Comparison of ENCODE assay signal across 20 cellular contexts in genomic region chr14:55356913-55357312, GRCh38. TPM values are rescaled to one million over a fixed set of nuclear protein-coding genes. Genes with fewer than 3 reads are reported as not detected.
DNase-seq lines count a peak whose midpoint lies in the region; ATAC-seq and TF ChIP-seq lines count a peak whose summit lies in the region.
"Had no signal": no experiment of that assay in that cellular context is flagged by ENCODE, and none has a peak within 500 bp of the region (broad histone marks: within the 10 kb centered on the region; RNA-seq: fewer than 3 reads in every experiment).

No MANE protein-coding gene starts in this region.

- H3K27ac ChIP-seq in VCaP, result peak overlapping the region; percentile 80
- H3K27ac ChIP-seq: WERI-Rb-1 had no signal

- no peaks in the 10 kb centered on the region for H3K27me3 Mint-ChIP-seq in type B pancreatic cell
- no peaks in the 10 kb centered on the region for H3K27me3 Mint-ChIP-seq in progenitor cell of endocrine pancreas
- H3K27me3 Mint-ChIP-seq: B cell, memory B cell, naive B cell had no signal

- H3K4me1 Mint-ChIP-seq in type B pancreatic cell (ENCODE audit: unreplicated experiment) (peaks cover 5% of the 10 kb centered on the region), progenitor cell of endocrine pancreas (ENCODE audit: low read depth) (no peaks in the 10 kb centered on the region)

- TF ChIP-seq CTCF in VCaP (conservative IDR thresholded peaks at IDR 0.05), result no peak
- no peak for TF ChIP-seq CTCF in type B pancreatic cell (conservative IDR thresholded peaks at IDR 0.05)
- TF ChIP-seq CTCF in progenitor cell of endocrine pancreas (IDR thresholded peaks at IDR 0.05; ENCODE audit: unreplicated experiment), result no peak

- H3K4me3 Mint-ChIP-seq in type B pancreatic cell (no peak overlapping the region), progenitor cell of endocrine pancreas (ENCODE audit: low read depth) (no peak overlapping the region)
- H3K4me3 Mint-ChIP-seq: B cell, memory B cell, naive B cell had no signal

- DNase-seq in NCI-H345 (lab: John Stamatoyannopoulos, UW) (peak; percentile 30), NCI-H345 treated with DMSO at 0.1 percent for 48 hours (lab: John Stamatoyannopoulos, UW; ENCODE audit: unreplicated experiment) (no peak), NCI-H2029 treated with DMSO at 0.1 percent for 48 hours (lab: John Stamatoyannopoulos, UW) (peak; percentile 92), type B pancreatic cell (ENCODE audit: extremely low spot score, unreplicated experiment) (no peak), progenitor cell of endocrine pancreas (ENCODE audit: low spot score, unreplicated experiment) (no peak)
- DNase-seq in activated CD4-positive, alpha-beta T cell treated with anti-CD3 and anti-CD28 coated beads, Interleukin-2, amount 50 U/mL, for 48 hours, result no peak
- DNase-seq: activated naive CD4-positive, alpha-beta T cell; activated T-cell treated with anti-CD3 and anti-CD28 coated beads, Interleukin-2, amount 50 U/mL, for 1 hour; amygdala; central memory CD4-positive, alpha-beta T cell; kidney; naive B cell; NCI-H187; Right ventricle myocardium superior; WERI-Rb-1 had no signal

- no peaks in the 10 kb centered on the region for H3K9me3 Mint-ChIP-seq in type B pancreatic cell
- no peaks in the 10 kb centered on the region for H3K9me3 Mint-ChIP-seq in progenitor cell of endocrine pancreas (ENCODE audit: low read depth)
- H3K9me3 Mint-ChIP-seq: memory B cell, naive B cell had no signal

- ATAC-seq in HG02840 (IDR thresholded peaks at IDR 0.05; ENCODE audit: low FRiP score, unreplicated experiment), result no peak
- ATAC-seq: HCT116 had no signal

- peaks cover 4% of the 10 kb centered on the region for H3K36me3 Mint-ChIP-seq in type B pancreatic cell
- H3K36me3 Mint-ChIP-seq in progenitor cell of endocrine pancreas (ENCODE audit: insufficient read depth), result peaks cover 4% of the 10 kb centered on the region
- H3K36me3 Mint-ChIP-seq: naive B cell had no signal

- H3K27ac Mint-ChIP-seq in type B pancreatic cell, result peak overlapping the region; percentile 48
- H3K27ac Mint-ChIP-seq in progenitor cell of endocrine pancreas, result no peak overlapping the region
- H3K27ac Mint-ChIP-seq: B cell, memory B cell had no signal

RNA-seq across cellular contexts. Expression of gene ATG14, which starts 54.7 kb away (rescaled TPM):
- total RNA-seq in type B pancreatic cell (ENCODE audit: low replicate concordance) (11.4 and 12.2 TPM in 2 replicates), progenitor cell of endocrine pancreas (14.9 and 15.0 TPM in 2 replicates)

Comparison
In these comparisons a context has a peak if more than half of its experiments do, and no peak if none do; other contexts are left out.
1. DNase-seq: peak in NCI-H345 (single experiment) and NCI-H2029 treated with DMSO at 0.1 percent for 48 hours (single experiment); none in NCI-H345 treated with DMSO at 0.1 percent for 48 hours (single experiment), type B pancreatic cell (single experiment), activated CD4-positive, alpha-beta T cell treated with anti-CD3 and anti-CD28 coated beads, Interleukin-2, amount 50 U/mL, for 48 hours (0 of 2) and progenitor cell of endocrine pancreas (single experiment).